Comparison of ENCODE assay signal across 8 cellular contexts in the genomic region with DNA sequence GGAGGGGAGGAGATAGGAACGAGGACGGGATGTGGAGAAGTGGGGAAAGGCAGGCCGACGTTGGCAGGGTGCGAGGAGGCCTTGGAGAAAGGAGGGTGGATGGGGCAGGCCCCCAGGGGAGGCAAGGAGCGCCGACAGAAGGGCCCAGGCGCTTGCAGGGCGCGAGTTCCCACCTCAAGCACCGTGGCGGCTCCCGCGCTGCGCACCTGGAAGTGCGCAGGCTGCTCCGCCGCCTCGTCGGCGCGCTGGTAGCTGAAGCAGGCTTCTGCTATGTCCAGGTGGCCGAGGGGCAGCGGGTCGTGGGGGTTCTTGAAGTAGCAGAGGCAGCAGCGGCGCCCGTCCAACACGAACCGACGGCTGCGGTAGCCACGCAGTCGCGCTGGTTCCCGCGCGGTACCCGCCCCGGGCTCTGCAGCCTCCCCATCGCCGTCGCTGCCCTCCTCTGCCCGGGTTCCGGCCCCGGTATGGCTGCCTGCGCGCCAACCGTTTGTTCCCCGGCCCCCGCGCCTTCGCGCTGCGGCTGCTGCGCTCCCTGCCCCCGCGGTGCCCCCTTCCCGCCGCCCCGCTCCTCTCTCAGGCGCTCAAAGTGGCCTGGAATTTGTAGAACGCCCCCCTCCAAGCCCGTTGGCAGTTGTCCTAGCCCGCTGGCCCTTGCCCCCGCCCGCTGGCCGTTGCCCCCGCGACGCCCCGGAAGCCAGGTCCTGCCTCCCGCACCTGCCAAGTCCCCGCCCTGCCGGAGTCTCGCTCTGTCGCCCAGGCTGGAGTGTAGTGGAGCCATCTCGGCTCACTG. TPM values are rescaled to one million over a fixed set of nuclear protein-coding genes. Genes with fewer than 3 reads are reported as not detected.
DNase-seq lines count a peak whose midpoint lies in the region; ATAC-seq and TF ChIP-seq lines count a peak whose summit lies in the region.

No MANE protein-coding gene starts in this region.

- no peaks in the 10 kb centered on the region for H3K36me3 ChIP-seq in BJ (ENCODE audit: control insufficient read depth, insufficient read depth, low read length)
- H3K36me3 ChIP-seq in naive thymus-derived CD4-positive, alpha-beta T cell (ENCODE audit: control insufficient read depth in 2 of 3, insufficient read depth in 3 of 3, low read length in 3 of 3) = peaks cover 0 to 15% (median 0%) of the 10 kb centered on the region in 3 experiments

- H3K27me3 Mint-ChIP-seq in activated CD8-positive, alpha-beta memory T cell treated with anti-CD3 and anti-CD28 coated beads, Interleukin-2, amount 10 ng/mL, durations not matched to agents 7 days and 5 days = no peaks in the 10 kb centered on the region
- H3K27me3 Mint-ChIP-seq in naive thymus-derived CD4-positive, alpha-beta T cell = no peaks in the 10 kb centered on the region

- ATAC-seq in HG03342 (IDR thresholded peaks at IDR 0.05; ENCODE audit: unreplicated experiment) = peak; percentile 63
- ATAC-seq in activated CD8-positive, alpha-beta memory T cell treated with anti-CD3 and anti-CD28 coated beads, Interleukin-2, amount 10 ng/mL, durations not matched to agents 7 days and 5 days = peak; percentile 78
- peak; percentile 68 for ATAC-seq in naive thymus-derived CD4-positive, alpha-beta T cell

- peak overlapping the region; percentile 98 for H3K4me3 Mint-ChIP-seq in activated CD8-positive, alpha-beta memory T cell treated with anti-CD3 and anti-CD28 coated beads, Interleukin-2, amount 10 ng/mL, durations not matched to agents 7 days and 5 days
- H3K4me3 Mint-ChIP-seq in naive thymus-derived CD4-positive, alpha-beta T cell = peak overlapping the region; percentile 95 to 99 (median 98)

- H3K4me1 ChIP-seq in naive thymus-derived CD4-positive, alpha-beta T cell (ENCODE audit: control insufficient read depth in 2 of 2, insufficient read depth in 2 of 2, low read length in 2 of 2) = peaks cover 10 to 27% of the 10 kb centered on the region in 2 donors

- H3K4me3 ChIP-seq in BJ (ENCODE audit: low read depth, low read length) (peak overlapping the region; percentile 72), epithelial cell of proximal tubule (ENCODE audit: low read depth, low read length) (peak overlapping the region; percentile 71)
- H3K4me3 ChIP-seq in naive thymus-derived CD4-positive, alpha-beta T cell (ENCODE audit: low read length) = peak overlapping the region; percentile 84

- H3K36me3 Mint-ChIP-seq in activated CD8-positive, alpha-beta memory T cell treated with anti-CD3 and anti-CD28 coated beads, Interleukin-2, amount 10 ng/mL, durations not matched to agents 7 days and 5 days = peaks cover 21% of the 10 kb centered on the region
- peaks cover 4 to 15% (median 11%) of the 10 kb centered on the region in 5 donors for H3K36me3 Mint-ChIP-seq in naive thymus-derived CD4-positive, alpha-beta T cell

- H3K4me1 Mint-ChIP-seq in activated CD8-positive, alpha-beta memory T cell treated with anti-CD3 and anti-CD28 coated beads, Interleukin-2, amount 10 ng/mL, durations not matched to agents 7 days and 5 days = peaks cover 39% of the 10 kb centered on the region
- H3K4me1 Mint-ChIP-seq in naive thymus-derived CD4-positive, alpha-beta T cell = peaks cover 17 to 56% (median 44%) of the 10 kb centered on the region in 7 donors

- CTCF ChIA-PET in BJ (lab: Yijun Ruan, JAX) = interaction anchor here (1.3 to 2.0 kb wide), 2 partner anchors 13 to 141 kb away, joined by 3 to 9 read pairs; no protein-coding TSS in a partner anchor
- CTCF ChIA-PET in activated CD8-positive, alpha-beta memory T cell treated with anti-CD3 and anti-CD28 coated beads, Interleukin-2, amount 10 ng/mL, durations not matched to agents 7 days and 5 days (lab: Charles Lee) = interaction anchor here (0.7 to 1.3 kb wide), 3 partner anchors 14 to 47 kb away, joined by 3 to 4 read pairs (median 3); no protein-coding TSS in a partner anchor
- CTCF ChIA-PET in naive thymus-derived CD4-positive, alpha-beta T cell (lab: Charles Lee) = no interaction called here

- no peaks in the 10 kb centered on the region for H3K27me3 ChIP-seq in BJ (ENCODE audit: control insufficient read depth, insufficient read depth, low read length)
- no peaks in the 10 kb centered on the region for H3K27me3 ChIP-seq in naive thymus-derived CD4-positive, alpha-beta T cell (ENCODE audit: control insufficient read depth in 2 of 2, insufficient read depth in 2 of 2, low read length in 2 of 2)

- peak; percentile 40 for TF ChIP-seq POLR2A in GM19193 (IDR thresholded peaks at IDR 0.05; ENCODE audit: extremely low read depth, insufficient read depth, insufficient read length)

- H3K9me3 Mint-ChIP-seq in activated CD8-positive, alpha-beta memory T cell treated with anti-CD3 and anti-CD28 coated beads, Interleukin-2, amount 10 ng/mL, durations not matched to agents 7 days and 5 days (ENCODE audit: low read depth) = no peaks in the 10 kb centered on the region
- peaks cover 0 to 6% (median 0%) of the 10 kb centered on the region in 11 donors for H3K9me3 Mint-ChIP-seq in naive thymus-derived CD4-positive, alpha-beta T cell

- H3K9me3 ChIP-seq in naive thymus-derived CD4-positive, alpha-beta T cell (ENCODE audit: control insufficient read depth in 2 of 3, low read length in 3 of 3) = no peaks in the 10 kb centered on the region

- intact Hi-C loops in naive thymus-derived CD4-positive, alpha-beta T cell (cut with micrococcal nuclease) = loop anchor here (1.0 to 10.0 kb wide), 12 partner anchors 14 to 1925 kb away; a partner anchor contains a TSS

- H3K27ac Mint-ChIP-seq in activated CD8-positive, alpha-beta memory T cell treated with anti-CD3 and anti-CD28 coated beads, Interleukin-2, amount 10 ng/mL, durations not matched to agents 7 days and 5 days = peak overlapping the region; percentile 99
- H3K27ac Mint-ChIP-seq in naive thymus-derived CD4-positive, alpha-beta T cell = peak overlapping the region; percentile 98 to 100 (median 99)

- POLR2A ChIA-PET in BJ (lab: Charles Lee) = no interaction called here
- POLR2A ChIA-PET in naive thymus-derived CD4-positive, alpha-beta T cell (lab: Charles Lee) = interaction anchor here (0.6 to 2.2 kb wide), 4 partner anchors 36 to 1209 kb away, joined by 3 to 23 read pairs (median 4); a partner anchor contains a TSS

- DNase-seq in BJ (ENCODE audit: low read depth) (no peak), NCI-H526 treated with DMSO at 0.1 percent for 48 hours (lab: John Stamatoyannopoulos, UW) (peak; percentile 53), epithelial cell of proximal tubule (ENCODE audit: low read depth) (no peak)
- peak; percentile 90 for DNase-seq in activated CD8-positive, alpha-beta memory T cell treated with anti-CD3 and anti-CD28 coated beads, Interleukin-2, amount 10 ng/mL, durations not matched to agents 7 days and 5 days
- peak; percentile 57 to 84 (median 70) for DNase-seq in naive thymus-derived CD4-positive, alpha-beta T cell
- peak; percentile 53 to 77 (median 70) for DNase-seq in stimulated activated naive CD4-positive, alpha-beta T cell (lab: John Stamatoyannopoulos, UW)

- peak overlapping the region; percentile 95 for H3K27ac ChIP-seq in naive thymus-derived CD4-positive, alpha-beta T cell (ENCODE audit: low read depth, low read length)

- TF ChIP-seq CTCF in BJ (IDR thresholded peaks at IDR 0.05; ENCODE audit: insufficient read depth, low read depth, low read length) (no peak), epithelial cell of proximal tubule (conservative IDR thresholded peaks at IDR 0.05; ENCODE audit: low read depth, low read length) (no peak)

RNA-seq across cellular contexts. Expression of a gene that starts 1.1 kb away (rescaled TPM):
- 5.6 and 16.4 TPM in 2 replicates for polyA plus RNA-seq in BJ (2011; rRNA removed)
- 2.7 and 3.9 TPM in 2 replicates for polyA minus RNA-seq in BJ (2011; rRNA and poly(A)+ RNA removed)
- 10 to 100 TPM; 32.8 to 34.2 TPM for total RNA-seq in activated CD8-positive, alpha-beta memory T cell treated with anti-CD3 and anti-CD28 coated beads, Interleukin-2, amount 10 ng/mL, durations not matched to agents 7 days and 5 days
- 23.3 and 37.8 TPM in 2 replicates for total RNA-seq in epithelial cell of proximal tubule
- 10 to 100 TPM; 24.1 to 46.8 (median 34.6) TPM for total RNA-seq in naive thymus-derived CD4-positive, alpha-beta T cell
- 10 to 100 TPM; 40.2 to 43.4 TPM for polyA plus RNA-seq in naive thymus-derived CD4-positive, alpha-beta T cell

RNA-seq across cellular contexts. Expression of a gene that starts 56.9 kb away (rescaled TPM):
- 11.9 and 19.3 TPM in 2 replicates for polyA plus RNA-seq in BJ (2011; rRNA removed)
- 13.1 and 17.7 TPM in 2 replicates for polyA minus RNA-seq in BJ (2011; rRNA and poly(A)+ RNA removed)
- total RNA-seq in activated CD8-positive, alpha-beta memory T cell treated with anti-CD3 and anti-CD28 coated beads, Interleukin-2, amount 10 ng/mL, durations not matched to agents 7 days and 5 days = 10 to 100 TPM; 36.4 to 42.0 TPM
- total RNA-seq in epithelial cell of proximal tubule = 10.0 and 14.5 TPM in 2 replicates
- 10 to 100 TPM; 13.1 to 28.9 (median 18.0) TPM for total RNA-seq in naive thymus-derived CD4-positive, alpha-beta T cell
- 10 to 100 TPM; 12.7 to 13.5 TPM for polyA plus RNA-seq in naive thymus-derived CD4-positive, alpha-beta T cell

Comparison
In these comparisons a context has a peak if more than half of its experiments do, and no peak if none do; other contexts are left out.
1. DNase-seq: peak in NCI-H526 treated with DMSO at 0.1 percent for 48 hours (single experiment), activated CD8-positive, alpha-beta memory T cell treated with anti-CD3 and anti-CD28 coated beads, Interleukin-2, amount 10 ng/mL, durations not matched to agents 7 days and 5 days (single experiment), naive thymus-derived CD4-positive, alpha-beta T cell (9 of 9) and stimulated activated naive CD4-positive, alpha-beta T cell (6 of 6); none in BJ (single experiment) and epithelial cell of proximal tubule (single experiment).
2. Peak in every context shown above with its lines, with median percentiles within 50 percentile points of each other: H3K4me3 ChIP-seq and ATAC-seq.